11 cellular contexts compared by ENCODE assay signal in genomic region chr1:9881838-9882249, GRCh38. TPM values are rescaled to one million over a fixed set of nuclear protein-coding genes. Genes with fewer than 3 reads are reported as not detected.
DNase-seq lines count a peak whose midpoint lies in the region; ATAC-seq, FAIRE-seq and TF ChIP-seq lines count a peak whose summit lies in the region.
"Had no signal": no experiment of that assay in that cellular context is flagged by ENCODE, and none has a peak within 500 bp of the region (broad histone marks: within the 10 kb centered on the region; RNA-seq: fewer than 3 reads in every experiment).

No MANE protein-coding gene starts in this region.

- no peak overlapping the region for H2AFZ ChIP-seq in keratinocyte (ENCODE audit: control insufficient read depth, low read length)

- peaks cover 0 to 69% (median 32%) of the 10 kb centered on the region in 11 experiments; a peak in 18 of 22 replicates for H4K20me1 ChIP-seq in BLaER1 treated with 17β-estradiol and CSF1 and Interleukin-3, amounts not matched to agents 10 nM and 100 nM
- H4K20me1 ChIP-seq in keratinocyte (ENCODE audit: control insufficient read depth, extremely low read depth, insufficient read depth, low read length) = no peaks in the 10 kb centered on the region

- H3K27me3 Mint-ChIP-seq in activated naive CD8-positive, alpha-beta T cell treated with anti-CD3 and anti-CD28 coated beads for 36 hours = no peaks in the 10 kb centered on the region

- H3K27ac Mint-ChIP-seq in activated naive CD8-positive, alpha-beta T cell treated with anti-CD3 and anti-CD28 coated beads for 36 hours = peak overlapping the region; percentile 66

- H3K4me3 Mint-ChIP-seq in activated naive CD8-positive, alpha-beta T cell treated with anti-CD3 and anti-CD28 coated beads for 36 hours = no peak overlapping the region

- dilution Hi-C loops in keratinocyte (cut with MboI; ENCODE audit: extremely low pct_ligation_motif_present, low sequenced_read_pairs) = loop anchor here (25.0 kb wide), 1 partner anchor 95 kb away; no protein-coding TSS in a partner anchor

- no peaks in the 10 kb centered on the region for H3K9me3 ChIP-seq in BLaER1 treated with 17β-estradiol and CSF1 and Interleukin-3, amounts not matched to agents 10 nM and 100 nM (replicated peaks in 1 of 11)
- H3K9me3 ChIP-seq in keratinocyte (ENCODE audit: control insufficient read depth, low read depth, low read length) (no peaks in the 10 kb centered on the region), right cardiac atrium (ENCODE audit: control insufficient read depth, low read length) (no peaks in the 10 kb centered on the region)
- H3K9me3 ChIP-seq: body of pancreas had no signal

- intact Hi-C loops in right cardiac atrium (cut with DNase I) = no loop called here

- H3K9me1 ChIP-seq in keratinocyte (ENCODE audit: control insufficient read depth, extremely low read depth, insufficient read depth, low read length) = peaks cover 3% of the 10 kb centered on the region

- H3K27me3 ChIP-seq in BLaER1 treated with 17β-estradiol and CSF1 and Interleukin-3, amounts not matched to agents 10 nM and 100 nM = peaks cover 0 to 19% (median 7%) of the 10 kb centered on the region in 11 experiments; a peak in 8 of 22 replicates
- H3K27me3 ChIP-seq in keratinocyte (ENCODE audit: control insufficient read depth, extremely low read depth, insufficient read depth, low read length) = no peaks in the 10 kb centered on the region
- H3K27me3 ChIP-seq in right cardiac atrium (ENCODE audit: control insufficient read depth, insufficient read depth) = no peaks in the 10 kb centered on the region
- H3K27me3 ChIP-seq: body of pancreas had no signal

- no peaks in the 10 kb centered on the region for H3K36me3 Mint-ChIP-seq in activated naive CD8-positive, alpha-beta T cell treated with anti-CD3 and anti-CD28 coated beads for 36 hours

- H3K4me1 ChIP-seq in BLaER1 treated with 17β-estradiol and CSF1 and Interleukin-3, amounts not matched to agents 10 nM and 100 nM = peaks cover 0 to 25% (median 20%) of the 10 kb centered on the region in 10 experiments; a peak in 16 of 20 replicates
- H3K4me1 ChIP-seq in keratinocyte (ENCODE audit: control insufficient read depth, extremely low read depth, insufficient read depth, low read length) = peaks cover 57% of the 10 kb centered on the region
- H3K4me1 ChIP-seq in right cardiac atrium (ENCODE audit: control insufficient read depth, insufficient read depth, low read length) = peaks cover 4% of the 10 kb centered on the region
- H3K4me1 ChIP-seq: body of pancreas had no signal

- H3K9me3 Mint-ChIP-seq in activated naive CD8-positive, alpha-beta T cell treated with anti-CD3 and anti-CD28 coated beads for 36 hours = no peaks in the 10 kb centered on the region

- WGBS in right cardiac atrium = 86% methylated on average over 2 of the region's 2 CpGs

- peak overlapping the region in 9 of 11 experiments; percentile 26 to 66 (median 56); a peak in 15 of 22 replicates for H3K4me2 ChIP-seq in BLaER1 treated with 17β-estradiol and CSF1 and Interleukin-3, amounts not matched to agents 10 nM and 100 nM
- peak overlapping the region; percentile 63 for H3K4me2 ChIP-seq in keratinocyte (ENCODE audit: control insufficient read depth, extremely low read depth, insufficient read depth, low read depth, low read length)

- FAIRE-seq in HTR-8/SVneo (lab: Jason Lieb, UNC) = peak; percentile 13
- FAIRE-seq in keratinocyte (lab: Jason Lieb, UNC) = peak; percentile 100

- H3K4me1 Mint-ChIP-seq in activated naive CD8-positive, alpha-beta T cell treated with anti-CD3 and anti-CD28 coated beads for 36 hours = peaks cover 16% of the 10 kb centered on the region

- peaks cover 31% of the 10 kb centered on the region for H3K79me2 ChIP-seq in keratinocyte (ENCODE audit: control insufficient read depth, insufficient read depth, low read length)

- ATAC-seq in GM19397 (IDR thresholded peaks at IDR 0.05; ENCODE audit: unreplicated experiment) (no peak), right cardiac atrium (no peak), HG03457 (IDR thresholded peaks at IDR 0.05; ENCODE audit: unreplicated experiment) (no peak)
- ATAC-seq: body of pancreas, sciatic nerve had no signal

- DNase-seq in HTR-8/SVneo (ENCODE audit: insufficient read length, low spot score) = peak; percentile 27
- DNase-seq in activated naive CD8-positive, alpha-beta T cell treated with anti-CD3 and anti-CD28 coated beads for 36 hours = no peak
- no peak for DNase-seq in keratinocyte (ENCODE audit: low read depth, low spot score)
- no peak for DNase-seq in NCI-H345 treated with DMSO at 0.1 percent for 48 hours (lab: John Stamatoyannopoulos, UW; ENCODE audit: unreplicated experiment)
- no peak for DNase-seq in right cardiac atrium
- DNase-seq: body of pancreas; stimulated activated naive CD4-positive, alpha-beta T cell had no signal

- no peak for TF ChIP-seq CTCF in keratinocyte (optimal IDR thresholded peaks at IDR 0.05 in 1 of 3, IDR thresholded peaks at IDR 0.05 in 1 of 3, conservative IDR thresholded peaks at IDR 0.05 in 1 of 3; ENCODE audit: extremely low read depth in 1 of 3, insufficient read depth in 2 of 3, low read length in 3 of 3)

- no peak overlapping the region for H3K27ac ChIP-seq in BLaER1 treated with 17β-estradiol and CSF1 and Interleukin-3, amounts not matched to agents 10 nM and 100 nM
- H3K27ac ChIP-seq in keratinocyte (ENCODE audit: control insufficient read depth, insufficient read depth, low read length) (peak overlapping the region; percentile 46), right cardiac atrium (ENCODE audit: low read length) (no peak overlapping the region)
- H3K27ac ChIP-seq: body of pancreas had no signal

- peaks cover 0 to 10% (median 0%) of the 10 kb centered on the region in 11 experiments; a peak in 5 of 22 replicates for H3K36me3 ChIP-seq in BLaER1 treated with 17β-estradiol and CSF1 and Interleukin-3, amounts not matched to agents 10 nM and 100 nM
- H3K36me3 ChIP-seq in keratinocyte (ENCODE audit: control insufficient read depth in 2 of 2, extremely low read depth in 1 of 2, insufficient read depth in 2 of 2, low read length in 2 of 2) = peaks cover 17 to 34% of the 10 kb centered on the region in 2 experiments

- no peak overlapping the region for H3K4me3 ChIP-seq in BLaER1 treated with 17β-estradiol and CSF1 and Interleukin-3, amounts not matched to agents 10 nM and 100 nM
- H3K4me3 ChIP-seq in keratinocyte (ENCODE audit: control insufficient read depth in 2 of 3, extremely low read depth in 1 of 3, insufficient read depth in 2 of 3, low read depth in 1 of 3, low read length in 3 of 3) (no peak overlapping the region), right cardiac atrium (ENCODE audit: low read length) (no peak overlapping the region)
- H3K4me3 ChIP-seq: body of pancreas had no signal

- H3K9ac ChIP-seq in BLaER1 treated with 17β-estradiol and CSF1 and Interleukin-3, amounts not matched to agents 10 nM and 100 nM = no peak overlapping the region
- peak overlapping the region; percentile 18 for H3K9ac ChIP-seq in keratinocyte (ENCODE audit: control insufficient read depth, extremely low read depth, insufficient read depth, low read length)

RNA-seq across cellular contexts. Expression of gene CTNNBIP1, which starts 28.2 kb away (rescaled TPM):
- total RNA-seq in activated naive CD8-positive, alpha-beta T cell treated with anti-CD3 and anti-CD28 coated beads for 36 hours = 1 to 10 TPM; 8.0 to 8.6 TPM
- polyA plus RNA-seq in keratinocyte (92.3 to 149 TPM (median 93.3 TPM) in 3 replicates), right cardiac atrium (31.9 TPM)
- 96.7 TPM for polyA plus RNA-seq in keratinocyte (2011; ENCODE audit: low read depth)
- polyA plus RNA-seq in keratinocyte (2011; cell fraction: cytosol; rRNA removed) = 70.9 and 118 TPM in 2 replicates
- polyA plus RNA-seq in keratinocyte (2011; cell fraction: nucleus; rRNA removed) = 34.7 and 38.3 TPM in 2 replicates
- polyA plus RNA-seq in keratinocyte (2012; ENCODE audit: low replicate concordance) = 108 and 142 TPM in 2 replicates
- polyA minus RNA-seq in keratinocyte = 84.4 to 135 TPM (median 92.0 TPM) in 3 replicates
- 118 TPM for polyA minus RNA-seq in keratinocyte (2011; cell fraction: cytosol; rRNA and poly(A)+ RNA removed)
- 11.9 and 21.5 TPM in 2 replicates for polyA minus RNA-seq in keratinocyte (2011; cell fraction: nucleus; rRNA and poly(A)+ RNA removed)
- total RNA-seq in right cardiac atrium = 10 to 100 TPM; 39.0 to 71.8 (median 53.2) TPM

RNA-seq across cellular contexts. Expression of gene CLSTN1, which starts 58.1 kb away (rescaled TPM):
- 10 to 100 TPM; 30.4 to 31.0 TPM for total RNA-seq in activated naive CD8-positive, alpha-beta T cell treated with anti-CD3 and anti-CD28 coated beads for 36 hours
- polyA plus RNA-seq in keratinocyte = 79.1 to 263 TPM (median 90.3 TPM) in 3 replicates
- polyA plus RNA-seq in keratinocyte (2011; ENCODE audit: low read depth) = 70.0 TPM
- polyA plus RNA-seq in keratinocyte (2011; cell fraction: cytosol; rRNA removed) = 67.1 and 103 TPM in 2 replicates
- 424 and 491 TPM in 2 replicates for polyA plus RNA-seq in keratinocyte (2011; cell fraction: nucleus; rRNA removed)
- polyA plus RNA-seq in keratinocyte (2012; ENCODE audit: low replicate concordance) = 130 and 344 TPM in 2 replicates
- polyA minus RNA-seq in keratinocyte = 159 to 521 TPM (median 197 TPM) in 3 replicates
- 202 TPM for polyA minus RNA-seq in keratinocyte (2011; cell fraction: cytosol; rRNA and poly(A)+ RNA removed)
- polyA minus RNA-seq in keratinocyte (2011; cell fraction: nucleus; rRNA and poly(A)+ RNA removed) = 492 and 717 TPM in 2 replicates
- total RNA-seq in right cardiac atrium = 10 to 100 TPM; 67.1 to 72.1 (median 70.0) TPM
- polyA plus RNA-seq in right cardiac atrium = 51.4 TPM

Comparison
In these comparisons a context has a peak if more than half of its experiments do, and no peak if none do; other contexts are left out.
1. RNA of gene CTNNBIP1, which starts 28.2 kb away (total RNA-seq): 39.0 to 71.8 TPM in right cardiac atrium; 8.0 to 8.6 TPM in activated naive CD8-positive, alpha-beta T cell treated with anti-CD3 and anti-CD28 coated beads for 36 hours; every median in the first group is over 4 times any median in the second.